ENCODE assay signal across 38 cellular contexts in the genomic region with DNA sequence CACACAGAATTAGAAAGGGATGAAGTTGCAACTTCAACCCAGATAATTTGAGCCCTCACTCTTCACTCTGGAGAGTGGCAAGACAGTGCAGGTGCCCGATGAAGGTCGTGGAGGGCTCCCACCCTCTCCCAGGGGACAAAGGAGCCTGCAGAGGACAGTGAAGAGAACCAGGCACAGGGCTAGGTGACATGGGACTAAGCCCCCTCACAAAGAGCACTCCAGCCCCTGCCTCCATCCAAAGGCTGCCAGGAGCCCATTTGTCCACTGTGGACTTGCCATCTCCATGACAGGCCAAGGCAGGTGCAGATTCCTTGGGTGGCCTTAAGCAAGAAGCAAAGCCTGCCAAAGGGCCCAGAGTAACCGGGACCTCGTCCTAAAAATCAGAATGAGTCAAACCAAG. TPM values are rescaled to one million over a fixed set of nuclear protein-coding genes. Genes with fewer than 3 reads are reported as not detected.
DNase-seq lines count a peak whose midpoint lies in the region; ATAC-seq and TF ChIP-seq lines count a peak whose summit lies in the region.
"Had no signal": no experiment of that assay in that cellular context is flagged by ENCODE, and none has a peak within 500 bp of the region (broad histone marks: within the 10 kb centered on the region; RNA-seq: fewer than 3 reads in every experiment).

No MANE protein-coding gene starts in this region.

- WGBS in psoas muscle, 3 donors, result 19 to 39% (median 24%) methylated on average over 4 of the region's 4 CpGs

- H3K9me3 Mint-ChIP-seq in activated naive CD4-positive, alpha-beta T cell treated with anti-CD3 and anti-CD28 coated beads, Interleukin-2, amount 50 U/mL, for 72 hours, result no peaks in the 10 kb centered on the region
- H3K9me3 Mint-ChIP-seq: activated B cell treated with CpG ODN at 0.5 μM for 24 hours; activated naive CD8-positive, alpha-beta T cell treated with anti-CD3 and anti-CD28 coated beads, Interleukin-2, amount 10 ng/mL, durations not matched to agents 7 days and 5 days; endodermal cell; neural progenitor cell had no signal

- H3K36me3 ChIP-seq in right atrium auricular region (peaks cover 29% of the 10 kb centered on the region), psoas muscle (ENCODE audit: insufficient read depth in 1 of 2, low read depth in 1 of 2) (peaks cover 2 to 23% of the 10 kb centered on the region in 2 donors)
- H3K36me3 ChIP-seq: HAP-1 had no signal

- no peaks in the 10 kb centered on the region for H3K36me3 Mint-ChIP-seq in activated naive CD4-positive, alpha-beta T cell treated with anti-CD3 and anti-CD28 coated beads, Interleukin-2, amount 50 U/mL, for 72 hours
- H3K36me3 Mint-ChIP-seq: activated naive CD8-positive, alpha-beta T cell treated with anti-CD3 and anti-CD28 coated beads, Interleukin-2, amount 10 ng/mL, durations not matched to agents 7 days and 5 days had no signal

- no peak overlapping the region for H3K27ac ChIP-seq in right atrium auricular region
- peak overlapping the region; percentile 76 for H3K27ac ChIP-seq in psoas muscle
- H3K27ac ChIP-seq: ascending aorta, C4-2B, cardiac muscle cell, esophagus squamous epithelium, neural progenitor cell, parathyroid adenoma, SK-N-MC, stomach, thyroid gland had no signal

- H3K4me1 ChIP-seq in right atrium auricular region, result peaks cover 0 to 17% of the 10 kb centered on the region in 2 donors
- peaks cover 57% of the 10 kb centered on the region for H3K4me1 ChIP-seq in psoas muscle
- H3K4me1 ChIP-seq: HAP-1 had no signal

- H3K4me3 ChIP-seq in right atrium auricular region (no peak overlapping the region), fibroblast of mammary gland (ENCODE audit: control insufficient read depth, low read depth, low read length) (no peak overlapping the region), psoas muscle (no peak overlapping the region)
- H3K4me3 ChIP-seq: ascending aorta, cardiac muscle cell, esophagus squamous epithelium, HAP-1, neural progenitor cell, SK-N-MC, stomach, thyroid gland had no signal

- DNase-seq in right atrium auricular region (ENCODE audit: low spot score) (peak; percentile 44), Right ventricle myocardium inferior (ENCODE audit: missing footprints) (no peak), fibroblast of mammary gland (ENCODE audit: low read depth) (peak; percentile 18), psoas muscle (peak; percentile 67 to 89)
- DNase-seq in activated naive CD4-positive, alpha-beta T cell treated with anti-CD3 and anti-CD28 coated beads, Interleukin-2, amount 50 U/mL, for 72 hours (ENCODE audit: low spot score in 2 of 2), result no peak
- DNase-seq: 8988T; activated B cell treated with CpG ODN at 0.5 μM for 24 hours; activated CD4-positive, alpha-beta T cell treated with anti-CD3 and anti-CD28 coated beads, Interleukin-2, amount 50 U/mL, for 1 hour; activated gamma-delta T cell; activated naive CD8-positive, alpha-beta T cell treated with anti-CD3 and anti-CD28 coated beads, Interleukin-2, amount 10 ng/mL, durations not matched to agents 7 days and 5 days; activated T-cell treated with anti-CD3 and anti-CD28 coated beads, Interleukin-2, amount 50 U/mL, for 1 hour; Caco-2; cortex of kidney; endodermal cell; esophagus squamous epithelium; hippocampal formation; left colon; mammary epithelial cell; NCI-H1092; NCI-H1694 treated with DMSO at 0.1 percent for 48 hours; NCI-H446 treated with DMSO at 0.1 percent for 48 hours; NCI-H774; right cardiac atrium; RPMI8226; stimulated activated CD4-positive, alpha-beta T cell treated with anti-CD3 and anti-CD28 coated beads, Interleukin-12 subunit alpha, Interleukin-12 subunit beta, amount 100 ng/mL, for 4 hours; stimulated activated CD4-positive, alpha-beta T cell treated with anti-CD3 and anti-CD28 coated beads, Interleukin-2, amount 100 ng/mL, for 48 hours; stomach; thyroid gland had no signal

- ATAC-seq in Right ventricle myocardium inferior (no peak), psoas muscle (peak; percentile 88 to 91 (median 90)), GM18870 (IDR thresholded peaks at IDR 0.05; ENCODE audit: unreplicated experiment) (no peak), HG03159 (IDR thresholded peaks at IDR 0.05; ENCODE audit: unreplicated experiment) (no peak), HG03520 (IDR thresholded peaks at IDR 0.05; ENCODE audit: unreplicated experiment) (no peak)
- ATAC-seq in activated naive CD4-positive, alpha-beta T cell treated with anti-CD3 and anti-CD28 coated beads, Interleukin-2, amount 50 U/mL, for 72 hours, result no peak
- ATAC-seq: left colon, right cardiac atrium had no signal

- H3K27ac Mint-ChIP-seq in activated naive CD4-positive, alpha-beta T cell treated with anti-CD3 and anti-CD28 coated beads, Interleukin-2, amount 50 U/mL, for 72 hours, result no peak overlapping the region
- H3K27ac Mint-ChIP-seq: activated B cell treated with CpG ODN at 0.5 μM for 24 hours; activated naive CD8-positive, alpha-beta T cell treated with anti-CD3 and anti-CD28 coated beads, Interleukin-2, amount 10 ng/mL, durations not matched to agents 7 days and 5 days; neural progenitor cell had no signal

- H3K27me3 ChIP-seq in right atrium auricular region, result no peaks in the 10 kb centered on the region
- no peaks in the 10 kb centered on the region for H3K27me3 ChIP-seq in psoas muscle (ENCODE audit: insufficient read depth in 3 of 3, low read length in 2 of 3)
- H3K27me3 ChIP-seq: ascending aorta, cardiac muscle cell, esophagus squamous epithelium, neural progenitor cell, stomach, thyroid gland had no signal

- intact Hi-C loops in Right ventricle myocardium inferior (cut with DNase I) (no loop called here), psoas muscle (cut with DNase I) (loop anchor here in 1 of 2 donors (5.0 kb wide), 1 partner anchor 34 kb away; no protein-coding TSS in a partner anchor)

- no peak for TF ChIP-seq CTCF in right atrium auricular region (IDR thresholded peaks at IDR 0.05)
- no peak for TF ChIP-seq CTCF in fibroblast of mammary gland (conservative IDR thresholded peaks at IDR 0.05; ENCODE audit: control insufficient read depth, insufficient read depth, low read depth, low read length)
- no peak for TF ChIP-seq CTCF in psoas muscle (IDR thresholded peaks at IDR 0.05)

- no peaks in the 10 kb centered on the region for H3K9me3 ChIP-seq in right atrium auricular region
- no peaks in the 10 kb centered on the region for H3K9me3 ChIP-seq in psoas muscle
- H3K9me3 ChIP-seq: ascending aorta, Caco-2, esophagus squamous epithelium, HAP-1, stomach, thyroid gland had no signal

RNA-seq across cellular contexts. Expression of gene ERRFI1, which starts 15.1 kb away (rescaled TPM):
- 10 to 100 TPM; 33.0 to 34.5 TPM for total RNA-seq in right atrium auricular region
- total RNA-seq in Right ventricle myocardium inferior, result 12.8 TPM
- 10 to 100 TPM; 23.2 to 76.2 (median 58.7) TPM for total RNA-seq in psoas muscle
- 10 to 100 TPM; 55.4 to 99.9 (median 94.9) TPM for polyA plus RNA-seq in psoas muscle
- total RNA-seq in activated naive CD4-positive, alpha-beta T cell treated with anti-CD3 and anti-CD28 coated beads, Interleukin-2, amount 50 U/mL, for 72 hours, result 1 to 10 TPM; 1.9 to 2.3 TPM

RNA-seq across cellular contexts. Expression of gene PARK7, which starts 49.5 kb away (rescaled TPM):
- total RNA-seq in right atrium auricular region, result 100 to 1,000 TPM; 206 to 266 TPM
- 372 TPM for total RNA-seq in Right ventricle myocardium inferior
- total RNA-seq in psoas muscle, result 100 to 1,000 TPM; 389 to 467 (median 417) TPM
- 100 to 1,000 TPM; 430 to 441 (median 432) TPM for polyA plus RNA-seq in psoas muscle
- 100 to 1,000 TPM; 385 to 475 TPM for total RNA-seq in activated naive CD4-positive, alpha-beta T cell treated with anti-CD3 and anti-CD28 coated beads, Interleukin-2, amount 50 U/mL, for 72 hours

Comparison
In these comparisons a context has a peak if more than half of its experiments do, and no peak if none do; other contexts are left out.
1. DNase-seq: peak in right atrium auricular region (single experiment), fibroblast of mammary gland (single experiment) and psoas muscle (2 of 2); none in Right ventricle myocardium inferior (single experiment) and activated naive CD4-positive, alpha-beta T cell treated with anti-CD3 and anti-CD28 coated beads, Interleukin-2, amount 50 U/mL, for 72 hours (0 of 2).
2. ATAC-seq: peak in psoas muscle (4 of 4); none in Right ventricle myocardium inferior (single experiment), GM18870 (single experiment), activated naive CD4-positive, alpha-beta T cell treated with anti-CD3 and anti-CD28 coated beads, Interleukin-2, amount 50 U/mL, for 72 hours (0 of 2), HG03159 (single experiment) and HG03520 (single experiment).